ENCODE assay signal across 14 cellular contexts in the genomic region with DNA sequence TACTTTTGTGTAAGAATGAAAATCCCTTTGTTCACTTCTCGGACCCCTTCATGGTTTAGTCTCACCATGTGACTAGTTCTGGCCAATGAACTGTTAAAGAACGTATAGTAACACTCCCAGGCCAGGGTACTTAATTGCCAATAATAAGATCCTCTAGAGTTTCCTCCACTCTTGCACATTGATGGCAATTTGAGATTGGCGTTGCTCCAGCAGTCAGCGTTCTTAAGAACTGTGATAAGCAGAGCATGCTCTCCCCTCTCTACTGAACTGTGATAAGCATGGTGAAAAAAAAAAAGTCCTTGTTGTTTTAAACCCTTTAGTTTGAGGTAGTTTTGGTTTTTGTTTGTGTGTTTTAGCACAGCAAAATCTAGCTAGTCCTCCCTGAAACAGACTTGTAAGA.
"Had no signal": no experiment of that assay in that cellular context is flagged by ENCODE, and none has a peak within 500 bp of the region (broad histone marks: within the 10 kb centered on the region; RNA-seq: fewer than 3 reads in every experiment).

No MANE protein-coding gene starts in this region.

- H3K27ac ChIP-seq: colonic mucosa, heart right ventricle, right lobe of liver, spleen, transverse colon had no signal

- H3K36me3 ChIP-seq: colonic mucosa, heart right ventricle, right lobe of liver, spleen, transverse colon had no signal

- H3K4me1 ChIP-seq: colonic mucosa, heart right ventricle, right lobe of liver, spleen, transverse colon had no signal

- H3K27me3 ChIP-seq: colonic mucosa, heart right ventricle, right lobe of liver, spleen, transverse colon had no signal

- H3K4me3 ChIP-seq: colonic mucosa, heart right ventricle, right lobe of liver, spleen, transverse colon had no signal

- DNase-seq: activated CD4-positive, alpha-beta T cell treated with anti-CD3 and anti-CD28 coated beads for 4 hours; activated CD8-positive, alpha-beta memory T cell treated with anti-CD3 and anti-CD28 coated beads, Interleukin-2, amount 50 U/mL, for 4 hours; activated CD8-positive, alpha-beta T cell treated with anti-CD3 and anti-CD28 coated beads for 36 hours; activated naive CD4-positive, alpha-beta T cell; activated naive CD8-positive, alpha-beta T cell treated with anti-CD3 and anti-CD28 coated beads, Interleukin-2, amount 50 U/mL, for 24 hours; caudate nucleus; colonic mucosa; heart right ventricle; natural killer cell; occipital lobe; right lobe of liver; spleen; stimulated activated CD4-positive, alpha-beta T cell treated with anti-CD3 and anti-CD28 coated beads, Interleukin-1b, Interleukin-23, amount 100 ng/mL, for 48 hours; transverse colon had no signal

- H3K9me3 ChIP-seq: colonic mucosa, right lobe of liver, transverse colon had no signal
